ENCODE assay signal across 8 cellular contexts in the genomic region with DNA sequence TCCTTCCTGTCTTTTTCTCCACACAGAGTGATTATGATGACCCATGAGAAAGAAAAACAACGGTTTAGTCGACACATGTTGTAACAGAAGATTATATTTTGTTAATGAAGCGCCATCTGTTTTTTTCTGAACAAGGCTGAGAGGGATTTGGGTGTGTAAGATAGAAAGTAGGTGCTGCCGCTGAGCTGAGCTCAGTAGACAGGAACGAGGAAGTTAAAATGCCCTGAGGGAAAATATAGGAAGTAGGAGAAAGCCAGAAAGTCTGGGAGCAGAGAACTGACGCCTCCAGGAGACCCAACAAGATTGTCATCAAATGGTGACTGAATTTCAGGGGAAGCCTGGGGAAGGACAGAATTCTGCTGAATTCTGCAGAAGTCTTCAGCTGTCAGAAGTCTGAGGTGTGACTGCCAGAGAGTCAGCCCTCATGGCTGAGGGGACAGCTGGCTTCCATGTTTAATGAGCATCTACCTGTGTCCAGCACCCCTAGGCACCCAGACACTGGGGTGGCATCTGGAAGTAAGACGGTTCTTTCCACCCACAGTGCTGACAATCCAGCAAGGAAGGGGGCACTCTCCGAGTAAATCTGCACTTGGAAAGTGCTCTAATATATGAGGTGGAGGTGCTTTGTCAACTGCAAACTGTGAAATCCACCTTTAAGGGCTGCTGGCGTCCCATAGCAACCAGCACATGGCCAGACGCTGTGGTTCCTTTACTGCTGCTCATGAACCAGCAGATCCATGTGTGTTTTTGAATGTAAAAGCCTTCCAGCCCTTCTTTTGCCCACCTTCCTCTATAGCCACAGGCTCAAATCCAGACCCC. TPM values are rescaled to one million over a fixed set of nuclear protein-coding genes. Genes with fewer than 3 reads are reported as not detected.
DNase-seq lines count a peak whose midpoint lies in the region; ATAC-seq and TF ChIP-seq lines count a peak whose summit lies in the region.

No MANE protein-coding gene starts in this region.

- H3K27me3 Mint-ChIP-seq in activated naive CD8-positive, alpha-beta T cell treated with anti-CD3 and anti-CD28 coated beads, Interleukin-2, amount 50 U/mL, for 24 hours, result peaks cover 9% of the 10 kb centered on the region

- H3K27ac Mint-ChIP-seq in activated naive CD8-positive, alpha-beta T cell treated with anti-CD3 and anti-CD28 coated beads, Interleukin-2, amount 50 U/mL, for 24 hours, result no peak overlapping the region

- no peaks in the 10 kb centered on the region for H3K36me3 ChIP-seq in mucosa of rectum (ENCODE audit: control insufficient read depth in 2 of 2, insufficient read depth in 2 of 2, low read length in 2 of 2)

- H3K27me3 ChIP-seq in mucosa of rectum (ENCODE audit: control insufficient read depth in 2 of 2, insufficient read depth in 2 of 2, low read length in 2 of 2), result no peaks in the 10 kb centered on the region

- H3K36me3 Mint-ChIP-seq in activated naive CD8-positive, alpha-beta T cell treated with anti-CD3 and anti-CD28 coated beads, Interleukin-2, amount 50 U/mL, for 24 hours (ENCODE audit: low read depth), result no peaks in the 10 kb centered on the region

- no peaks in the 10 kb centered on the region for H3K9me3 Mint-ChIP-seq in activated naive CD8-positive, alpha-beta T cell treated with anti-CD3 and anti-CD28 coated beads, Interleukin-2, amount 50 U/mL, for 24 hours

- H3K4me1 Mint-ChIP-seq in activated naive CD8-positive, alpha-beta T cell treated with anti-CD3 and anti-CD28 coated beads, Interleukin-2, amount 50 U/mL, for 24 hours, result no peaks in the 10 kb centered on the region

- TF ChIP-seq CTCF in C4-2B (conservative IDR thresholded peaks at IDR 0.05), result no peak

- no peaks in the 10 kb centered on the region for H3K9me3 ChIP-seq in mucosa of rectum (ENCODE audit: control insufficient read depth in 2 of 2, low read length in 2 of 2)

- ATAC-seq in HG02938 (IDR thresholded peaks at IDR 0.05; ENCODE audit: unreplicated experiment), result no peak
- no peak for ATAC-seq in activated naive CD8-positive, alpha-beta T cell treated with anti-CD3 and anti-CD28 coated beads, Interleukin-2, amount 50 U/mL, for 24 hours

- peak overlapping the region; percentile 76 for H3K27ac ChIP-seq in C4-2B
- H3K27ac ChIP-seq in mucosa of rectum (ENCODE audit: low read depth in 2 of 2, low read length in 2 of 2), result peak overlapping the region; percentile 86 to 90

- H3K4me3 ChIP-seq in mucosa of rectum (ENCODE audit: low read length in 2 of 2), result peak overlapping the region in 1 of 2 donors; percentile 21

- H3K4me3 Mint-ChIP-seq in activated naive CD8-positive, alpha-beta T cell treated with anti-CD3 and anti-CD28 coated beads, Interleukin-2, amount 50 U/mL, for 24 hours, result no peak overlapping the region

- H3K9ac ChIP-seq in mucosa of rectum (ENCODE audit: low read depth in 1 of 2, low read length in 2 of 2), result peak overlapping the region; percentile 35 to 64

- peaks cover 14 to 28% of the 10 kb centered on the region in 2 donors for H3K4me1 ChIP-seq in mucosa of rectum (ENCODE audit: control insufficient read depth in 2 of 2, insufficient read depth in 2 of 2, low read length in 2 of 2)

- DNase-seq in NCI-H146 treated with DMSO at 0.1 percent for 48 hours (lab: John Stamatoyannopoulos, UW; ENCODE audit: unreplicated experiment), result peak; percentile 9
- DNase-seq in cerebellum (ENCODE audit: low spot score), result peak; percentile 38
- DNase-seq in HuH-7.5 (ENCODE audit: low spot score), result no peak
- DNase-seq in NCI-H345 treated with DMSO at 0.1 percent for 48 hours (lab: John Stamatoyannopoulos, UW; ENCODE audit: unreplicated experiment), result no peak
- DNase-seq in activated naive CD8-positive, alpha-beta T cell treated with anti-CD3 and anti-CD28 coated beads, Interleukin-2, amount 50 U/mL, for 24 hours, result no peak

RNA-seq across cellular contexts. Expression of a gene that starts 12.5 kb away (rescaled TPM):
- total RNA-seq in cerebellum, result 15.1 TPM

RNA-seq across cellular contexts. Expression of a gene that starts 22.0 kb away (rescaled TPM):
- total RNA-seq in cerebellum, result 0.82 TPM

Comparison
In these comparisons a context has a peak if more than half of its experiments do, and no peak if none do; other contexts are left out.
1. DNase-seq: peak in NCI-H146 treated with DMSO at 0.1 percent for 48 hours (single experiment) and cerebellum (single experiment); none in HuH-7.5 (single experiment), NCI-H345 treated with DMSO at 0.1 percent for 48 hours (single experiment) and activated naive CD8-positive, alpha-beta T cell treated with anti-CD3 and anti-CD28 coated beads, Interleukin-2, amount 50 U/mL, for 24 hours (single experiment).